Comparison of ENCODE assay signal across 16 cellular contexts in genomic region chr22:49362393-49362792, GRCh38.
DNase-seq lines count a peak whose midpoint lies in the region; ATAC-seq, FAIRE-seq and TF ChIP-seq lines count a peak whose summit lies in the region.
"Had no signal": no experiment of that assay in that cellular context is flagged by ENCODE, and none has a peak within 500 bp of the region (broad histone marks: within the 10 kb centered on the region; RNA-seq: fewer than 3 reads in every experiment).

No MANE protein-coding gene starts in this region.

- peaks cover 9% of the 10 kb centered on the region for H3K4me1 Mint-ChIP-seq in osteocyte (ENCODE audit: unreplicated experiment)
- H3K4me1 Mint-ChIP-seq: CD14-positive monocyte had no signal

- H3K4me1 ChIP-seq in HepG2 (ENCODE audit: insufficient read depth, low read length) = no peaks in the 10 kb centered on the region
- H3K4me1 ChIP-seq in right lobe of liver = no peaks in the 10 kb centered on the region
- peaks cover 4% of the 10 kb centered on the region for H3K4me1 ChIP-seq in hepatocyte (ENCODE audit: insufficient read depth)

- CTCF ChIA-PET in HepG2 (lab: Yijun Ruan, JAX; ENCODE audit: low intra/inter-chr PET ratio, low total read pairs) = no interaction called here

- H3K27ac ChIP-seq in HepG2 (ENCODE audit: extremely low read length, insufficient read depth, low read length) (no peak overlapping the region), right lobe of liver (no peak overlapping the region), hepatocyte (no peak overlapping the region)

- POLR2A ChIA-PET in HepG2 (lab: Yijun Ruan, JAX) = no interaction called here

- in situ Hi-C loops in HepG2 (cut with HindIII; ENCODE audit: extremely low pct_ligation_motif_present, low pct_unique_long_range_greater_than_20kb) = no loop called here

- TF ChIP-seq EP300 in HepG2 (IDR thresholded peaks at IDR 0.05; ENCODE audit: low read depth in 2 of 2, low read length in 2 of 2) = no peak
- TF ChIP-seq EP300 in HepG2 (CRISPR knock-in tag; IDR thresholded peaks at IDR 0.05; ENCODE audit: borderline replicate concordance) = no peak

- H3K27me3 ChIP-seq in HepG2 (ENCODE audit: control insufficient read depth in 1 of 2, insufficient read depth in 2 of 2, low read length in 2 of 2) (peaks cover 0 to 34% of the 10 kb centered on the region in 2 experiments; a peak in 4 of 5 replicates), right lobe of liver (no peaks in the 10 kb centered on the region), hepatocyte (no peaks in the 10 kb centered on the region), MG63 (peaks cover 30% of the 10 kb centered on the region)

- H3K36me3 Mint-ChIP-seq in osteocyte (ENCODE audit: unreplicated experiment) = no peaks in the 10 kb centered on the region
- H3K36me3 Mint-ChIP-seq: CD14-positive monocyte, IgD-negative memory B cell had no signal

- H3K27me3 Mint-ChIP-seq in osteocyte (ENCODE audit: unreplicated experiment) = no peaks in the 10 kb centered on the region

- no TSS peak for BruUV-seq in HepG2 (replicated peaks; lab: Mats Ljungman, UMichigan)

- H3K9me3 Mint-ChIP-seq in osteocyte (ENCODE audit: unreplicated experiment) = no peaks in the 10 kb centered on the region

- H4K20me1 ChIP-seq in HepG2 (ENCODE audit: insufficient read depth, low read length) = no peaks in the 10 kb centered on the region
- no peaks in the 10 kb centered on the region for H4K20me1 ChIP-seq in hepatocyte (ENCODE audit: insufficient read depth, poor library complexity, severe bottlenecking)

- TF ChIP-seq POLR2A in HepG2 (IDR thresholded peaks at IDR 0.05; ENCODE audit: insufficient read depth in 1 of 2, low read depth in 2 of 2, low read length in 2 of 2) = no peak
- no peak for TF ChIP-seq POLR2A in right lobe of liver (IDR thresholded peaks at IDR 0.05)

- no peaks in the 10 kb centered on the region for H3K9me2 ChIP-seq in hepatocyte (replicated peaks; ENCODE audit: insufficient read depth)

- H3K4me2 ChIP-seq in HepG2 (ENCODE audit: low read depth, low read length) = no peak overlapping the region
- peak overlapping the region; percentile 26 for H3K4me2 ChIP-seq in hepatocyte

- no peak overlapping the region for H3K27ac Mint-ChIP-seq in osteocyte (ENCODE audit: unreplicated experiment)
- H3K27ac Mint-ChIP-seq: IgD-negative memory B cell had no signal

- peaks cover 8% of the 10 kb centered on the region for H3K9me3 ChIP-seq in HepG2 (ENCODE audit: low read length)
- H3K9me3 ChIP-seq in right lobe of liver = no peaks in the 10 kb centered on the region
- no peaks in the 10 kb centered on the region for H3K9me3 ChIP-seq in hepatocyte (ENCODE audit: low read depth)
- no peaks in the 10 kb centered on the region for H3K9me3 ChIP-seq in MG63

- no peak for ATAC-seq in HepG2
- ATAC-seq in right lobe of liver = no peak
- ATAC-seq in GM21825 (IDR thresholded peaks at IDR 0.05; ENCODE audit: unreplicated experiment) = no peak

- H3K4me3 Mint-ChIP-seq in osteocyte (ENCODE audit: unreplicated experiment) = no peak overlapping the region
- H3K4me3 Mint-ChIP-seq: CD14-positive monocyte, IgD-negative memory B cell had no signal

- intact Hi-C loops in HepG2 (cut with micrococcal nuclease; ENCODE audit: unreplicated experiment) (no loop called here), right lobe of liver (cut with DNase I) (no loop called here)

- WGBS in HepG2 (ENCODE audit: low lambda C conversion rate) = 33% methylated on average over 9 of the region's 9 CpGs
- 59% methylated on average over 9 of the region's 9 CpGs for WGBS in right lobe of liver (ENCODE audit: insufficient coverage, low coverage, low lambda C conversion rate, missing lambda C conversion rate)
- WGBS in hepatocyte (ENCODE audit: low lambda C conversion rate, missing lambda C conversion rate) = 59% methylated on average over 9 of the region's 9 CpGs

- TF ChIP-seq RAD21 in HepG2 (CRISPR knock-in tag; IDR thresholded peaks at IDR 0.05) = no peak

- H2AFZ ChIP-seq in HepG2 (ENCODE audit: low read length) = no peak overlapping the region
- H2AFZ ChIP-seq in hepatocyte = no peak overlapping the region

- DNase-seq in HepG2 (ENCODE audit: low spot score) = no peak
- no peak for DNase-seq in right lobe of liver
- peak; percentile 61 for DNase-seq in hepatocyte (ENCODE audit: low spot score)
- DNase-seq in osteocyte (ENCODE audit: extremely low spot score, unreplicated experiment) = peak; percentile 38
- DNase-seq in MG63 = no peak
- no peak for DNase-seq in Ammon's horn (ENCODE audit: low spot score)
- DNase-seq: DMS153, GOT3, Kasumi-1, NCI-H1105 treated with DMSO at 0.1 percent for 48 hours, NCI-H1930, NCI-H2171, NCI-H446 treated with DMSO at 0.1 percent for 48 hours had no signal

- H3K79me2 ChIP-seq in HepG2 (ENCODE audit: insufficient read depth, low read length) (no peaks in the 10 kb centered on the region), hepatocyte (no peaks in the 10 kb centered on the region)

- H3K4me3 ChIP-seq in HepG2 (replicated peaks in 1 of 3; ENCODE audit: insufficient read depth in 1 of 3, low read depth in 2 of 3, low read length in 3 of 3) (no peak overlapping the region), right lobe of liver (no peak overlapping the region), hepatocyte (no peak overlapping the region), MG63 (no peak overlapping the region)

- TF ChIP-seq CTCF in HepG2 (CRISPR knock-in tag; IDR thresholded peaks at IDR 0.05) (no peak), right lobe of liver (IDR thresholded peaks at IDR 0.05) (no peak), hepatocyte (IDR thresholded peaks at IDR 0.05; ENCODE audit: poor library complexity) (no peak), osteocyte (IDR thresholded peaks at IDR 0.05) (no peak)

- H3K9ac ChIP-seq in HepG2 (ENCODE audit: insufficient read depth, low read depth, low read length) = no peak overlapping the region

- FAIRE-seq in HepG2 (lab: Jason Lieb, UNC) = no peak

- H3K36me3 ChIP-seq in HepG2 (replicated peaks in 1 of 2; ENCODE audit: control insufficient read depth in 1 of 2, insufficient read depth in 2 of 2, low read length in 2 of 2) = no peaks in the 10 kb centered on the region
- no peaks in the 10 kb centered on the region for H3K36me3 ChIP-seq in right lobe of liver
- H3K36me3 ChIP-seq in hepatocyte (replicated peaks; ENCODE audit: insufficient read depth, low read depth) = no peaks in the 10 kb centered on the region
- no peaks in the 10 kb centered on the region for H3K36me3 ChIP-seq in MG63

TF ChIP-seq in HepG2, 621 proteins besides CTCF, POLR2A, EP300 and RAD21:
- no peak for TF ChIP-seq ZNF33B (CRISPR knock-in tag; IDR thresholded peaks at IDR 0.05)
- no peak for TF ChIP-seq KLF13 (CRISPR knock-in tag; IDR thresholded peaks at IDR 0.05)
- TF ChIP-seq, protein P1, sequence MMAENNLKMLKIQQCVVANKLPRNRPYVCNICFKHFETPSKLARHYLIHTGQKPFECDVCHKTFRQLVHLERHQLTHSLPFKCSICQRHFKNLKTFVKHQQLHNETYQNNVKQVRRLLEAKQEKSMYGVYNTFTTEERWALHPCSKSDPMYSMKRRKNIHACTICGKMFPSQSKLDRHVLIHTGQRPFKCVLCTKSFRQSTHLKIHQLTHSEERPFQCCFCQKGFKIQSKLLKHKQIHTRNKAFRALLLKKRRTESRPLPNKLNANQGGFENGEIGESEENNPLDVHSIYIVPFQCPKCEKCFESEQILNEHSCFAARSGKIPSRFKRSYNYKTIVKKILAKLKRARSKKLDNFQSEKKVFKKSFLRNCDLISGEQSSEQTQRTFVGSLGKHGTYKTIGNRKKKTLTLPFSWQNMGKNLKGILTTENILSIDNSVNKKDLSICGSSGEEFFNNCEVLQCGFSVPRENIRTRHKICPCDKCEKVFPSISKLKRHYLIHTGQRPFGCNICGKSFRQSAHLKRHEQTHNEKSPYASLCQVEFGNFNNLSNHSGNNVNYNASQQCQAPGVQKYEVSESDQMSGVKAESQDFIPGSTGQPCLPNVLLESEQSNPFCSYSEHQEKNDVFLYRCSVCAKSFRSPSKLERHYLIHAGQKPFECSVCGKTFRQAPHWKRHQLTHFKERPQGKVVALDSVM (CRISPR knock-in tag; IDR thresholded peaks at IDR 0.05) = peak; percentile 71

Comparison
In these comparisons a context has a peak if more than half of its experiments do, and no peak if none do; other contexts are left out.
1. DNase-seq: peak in hepatocyte (single experiment) and osteocyte (single experiment); none in HepG2 (single experiment), right lobe of liver (0 of 3), MG63 (single experiment) and Ammon's horn (single experiment).